ENCODE assay signal across 1 cellular context in the genomic region with DNA sequence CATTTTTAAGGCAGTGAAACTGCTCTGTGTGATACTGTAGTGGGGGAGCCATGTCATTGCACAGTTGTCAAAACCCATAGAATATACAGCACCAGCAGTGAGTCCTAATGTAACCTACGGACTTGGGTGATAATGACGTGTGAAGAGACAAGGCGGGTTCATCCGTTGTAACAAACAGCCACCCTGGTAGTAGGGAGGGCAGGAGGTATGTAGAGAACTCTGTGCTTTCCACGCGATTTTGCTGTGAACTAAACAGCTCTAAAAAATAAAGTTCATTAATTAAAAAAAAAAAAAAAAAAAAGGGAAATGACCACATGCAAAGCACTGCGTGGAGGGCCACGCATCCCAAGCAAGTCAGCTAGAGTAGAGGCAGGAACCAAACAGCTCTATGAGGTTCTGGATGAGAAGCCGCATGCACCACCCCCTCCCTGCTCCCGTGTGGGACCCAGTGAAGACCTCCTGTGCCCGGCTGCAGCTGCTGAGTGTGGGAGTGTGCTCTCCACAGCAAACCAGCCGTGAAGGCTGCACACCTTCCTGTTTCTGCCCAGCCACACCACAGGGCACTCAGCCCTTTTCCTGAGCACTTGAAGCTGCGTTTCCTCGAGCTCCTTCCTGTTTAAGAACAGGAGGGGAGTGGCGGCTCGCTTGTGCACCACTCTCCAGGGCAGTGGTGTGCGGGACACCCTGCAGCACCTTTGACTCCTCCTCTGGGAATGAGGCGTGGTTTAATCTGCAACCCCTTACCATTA.
TF ChIP-seq lines count a peak whose summit lies in the region.

No MANE protein-coding gene starts in this region.

TF ChIP-seq in HEK293, 187 proteins besides CTCF, POLR2A, EP300 and RAD21 (continued from another document):
- TF ChIP-seq ZNF449 (tag by site-specific recombination; IDR thresholded peaks at IDR 0.05) (no peak), ZNF10 (tag by site-specific recombination; IDR thresholded peaks at IDR 0.05) (no peak)
TF ChIP-seq in HEK293: peak in this region for 3.
